ENCODE assay signal across 9 cellular contexts in genomic region chr5:43110606-43111170, GRCh38. TPM values are rescaled to one million over a fixed set of nuclear protein-coding genes. Genes with fewer than 3 reads are reported as not detected.
DNase-seq lines count a peak whose midpoint lies in the region; ATAC-seq and TF ChIP-seq lines count a peak whose summit lies in the region.
"Had no signal": no experiment of that assay in that cellular context is flagged by ENCODE, and none has a peak within 500 bp of the region (broad histone marks: within the 10 kb centered on the region; RNA-seq: fewer than 3 reads in every experiment).

No MANE protein-coding gene starts in this region.

- no peaks in the 10 kb centered on the region for H3K9me3 ChIP-seq in CD4-positive, CD25-positive, alpha-beta regulatory T cell (ENCODE audit: control insufficient read depth in 2 of 2, low read length in 2 of 2)
- H3K9me3 ChIP-seq: tibial nerve had no signal

- peak overlapping the region; percentile 19 for H3K27ac ChIP-seq in CD4-positive, CD25-positive, alpha-beta regulatory T cell (ENCODE audit: insufficient read depth, low read length, poor library complexity, severe bottlenecking)
- H3K27ac ChIP-seq: tibial nerve had no signal

- H3K36me3 Mint-ChIP-seq in CD4-positive, CD25-positive, alpha-beta regulatory T cell = no peaks in the 10 kb centered on the region
- H3K36me3 Mint-ChIP-seq in activated CD4-positive, alpha-beta T cell treated with anti-CD3 and anti-CD28 coated beads, Interleukin-2, amount 10 ng/mL, durations not matched to agents 24 days and 14 days (ENCODE audit: low read depth) = no peaks in the 10 kb centered on the region

- peak overlapping the region; percentile 31 to 95 (median 83) for H3K27ac Mint-ChIP-seq in CD4-positive, CD25-positive, alpha-beta regulatory T cell
- H3K27ac Mint-ChIP-seq in activated CD4-positive, alpha-beta T cell treated with anti-CD3 and anti-CD28 coated beads, Interleukin-2, amount 10 ng/mL, durations not matched to agents 24 days and 14 days = no peak overlapping the region

- H3K4me3 ChIP-seq in CD4-positive, CD25-positive, alpha-beta regulatory T cell (ENCODE audit: low read depth, low read length) = peak overlapping the region; percentile 34
- no peak overlapping the region for H3K4me3 ChIP-seq in HFF-Myc (replicated peaks; ENCODE audit: low read depth, low read length)
- H3K4me3 ChIP-seq: tibial nerve had no signal

- H3K36me3 ChIP-seq in CD4-positive, CD25-positive, alpha-beta regulatory T cell (ENCODE audit: control insufficient read depth, insufficient read depth, low read length) = no peaks in the 10 kb centered on the region
- H3K36me3 ChIP-seq: tibial nerve had no signal

- peak; percentile 60 to 63 for ATAC-seq in CD4-positive, CD25-positive, alpha-beta regulatory T cell (ENCODE audit: low read depth in 2 of 2)
- ATAC-seq in GM19023 (IDR thresholded peaks at IDR 0.05; ENCODE audit: unreplicated experiment) (no peak), HG03354 (IDR thresholded peaks at IDR 0.05; ENCODE audit: poor library complexity, severe bottlenecking, unreplicated experiment) (no peak)

- H3K4me3 Mint-ChIP-seq in CD4-positive, CD25-positive, alpha-beta regulatory T cell = peak overlapping the region; percentile 37 to 75 (median 71)
- H3K4me3 Mint-ChIP-seq in activated CD4-positive, alpha-beta T cell treated with anti-CD3 and anti-CD28 coated beads, Interleukin-2, amount 10 ng/mL, durations not matched to agents 24 days and 14 days = peak overlapping the region; percentile 42

- H3K4me1 ChIP-seq in CD4-positive, CD25-positive, alpha-beta regulatory T cell (ENCODE audit: control insufficient read depth, insufficient read depth, low read length, poor library complexity, severe bottlenecking) = peaks cover 20% of the 10 kb centered on the region

- intact Hi-C loops in activated CD4-positive, alpha-beta T cell treated with anti-CD3 and anti-CD28 coated beads, Interleukin-2, amount 10 ng/mL, durations not matched to agents 24 days and 14 days (cut with micrococcal nuclease) = no loop called here

- no peaks in the 10 kb centered on the region for H3K27me3 ChIP-seq in CD4-positive, CD25-positive, alpha-beta regulatory T cell (ENCODE audit: control insufficient read depth, insufficient read depth, low read length)
- H3K27me3 ChIP-seq: tibial nerve had no signal

- H3K27me3 Mint-ChIP-seq in CD4-positive, CD25-positive, alpha-beta regulatory T cell = no peaks in the 10 kb centered on the region
- H3K27me3 Mint-ChIP-seq in activated CD4-positive, alpha-beta T cell treated with anti-CD3 and anti-CD28 coated beads, Interleukin-2, amount 10 ng/mL, durations not matched to agents 24 days and 14 days = peaks cover under 1% of the 10 kb centered on the region

- no peak for DNase-seq in CD4-positive, CD25-positive, alpha-beta regulatory T cell
- DNase-seq in HFF-Myc (ENCODE audit: extremely low read depth, low read depth) (no peak), iPS DF 19.7 (ENCODE audit: low read depth, low spot score) (peak; percentile 28), NCI-H1092 (lab: John Stamatoyannopoulos, UW) (no peak), T1000 (lab: John Stamatoyannopoulos, UW) (no peak)
- peak; percentile 66 for DNase-seq in activated CD4-positive, alpha-beta T cell treated with anti-CD3 and anti-CD28 coated beads, Interleukin-2, amount 10 ng/mL, durations not matched to agents 24 days and 14 days

- no peaks in the 10 kb centered on the region for H3K9me3 Mint-ChIP-seq in CD4-positive, CD25-positive, alpha-beta regulatory T cell
- no peaks in the 10 kb centered on the region for H3K9me3 Mint-ChIP-seq in activated CD4-positive, alpha-beta T cell treated with anti-CD3 and anti-CD28 coated beads, Interleukin-2, amount 10 ng/mL, durations not matched to agents 24 days and 14 days

- peak; percentile 29 for TF ChIP-seq CTCF in HFF-Myc (IDR thresholded peaks at IDR 0.05; ENCODE audit: low read depth, low read length, missing control alignments)

- H3K4me1 Mint-ChIP-seq in CD4-positive, CD25-positive, alpha-beta regulatory T cell = peaks cover 21 to 37% (median 27%) of the 10 kb centered on the region in 4 donors
- peaks cover 32% of the 10 kb centered on the region for H3K4me1 Mint-ChIP-seq in activated CD4-positive, alpha-beta T cell treated with anti-CD3 and anti-CD28 coated beads, Interleukin-2, amount 10 ng/mL, durations not matched to agents 24 days and 14 days

RNA-seq across cellular contexts. Expression of gene ZNF131, which starts 10.0 kb away (rescaled TPM):
- 77.9 TPM for total RNA-seq in CD4-positive, CD25-positive, alpha-beta regulatory T cell
- 10 to 100 TPM; 41.4 to 62.6 (median 53.8) TPM for polyA plus RNA-seq in CD4-positive, CD25-positive, alpha-beta regulatory T cell
- 37.9 and 40.1 TPM in 2 replicates for total RNA-seq in activated CD4-positive, alpha-beta T cell treated with anti-CD3 and anti-CD28 coated beads, Interleukin-2, amount 10 ng/mL, durations not matched to agents 24 days and 14 days

Comparison
In these comparisons a context has a peak if more than half of its experiments do, and no peak if none do; other contexts are left out.
1. ATAC-seq: peak in CD4-positive, CD25-positive, alpha-beta regulatory T cell (2 of 2); none in GM19023 (single experiment) and HG03354 (single experiment).
2. DNase-seq: peak in activated CD4-positive, alpha-beta T cell treated with anti-CD3 and anti-CD28 coated beads, Interleukin-2, amount 10 ng/mL, durations not matched to agents 24 days and 14 days (single experiment) and iPS DF 19.7 (single experiment); none in CD4-positive, CD25-positive, alpha-beta regulatory T cell (0 of 3), HFF-Myc (single experiment), NCI-H1092 (single experiment) and T1000 (single experiment).